Comparison of ENCODE assay signal across 1 cellular context in the genomic region with DNA sequence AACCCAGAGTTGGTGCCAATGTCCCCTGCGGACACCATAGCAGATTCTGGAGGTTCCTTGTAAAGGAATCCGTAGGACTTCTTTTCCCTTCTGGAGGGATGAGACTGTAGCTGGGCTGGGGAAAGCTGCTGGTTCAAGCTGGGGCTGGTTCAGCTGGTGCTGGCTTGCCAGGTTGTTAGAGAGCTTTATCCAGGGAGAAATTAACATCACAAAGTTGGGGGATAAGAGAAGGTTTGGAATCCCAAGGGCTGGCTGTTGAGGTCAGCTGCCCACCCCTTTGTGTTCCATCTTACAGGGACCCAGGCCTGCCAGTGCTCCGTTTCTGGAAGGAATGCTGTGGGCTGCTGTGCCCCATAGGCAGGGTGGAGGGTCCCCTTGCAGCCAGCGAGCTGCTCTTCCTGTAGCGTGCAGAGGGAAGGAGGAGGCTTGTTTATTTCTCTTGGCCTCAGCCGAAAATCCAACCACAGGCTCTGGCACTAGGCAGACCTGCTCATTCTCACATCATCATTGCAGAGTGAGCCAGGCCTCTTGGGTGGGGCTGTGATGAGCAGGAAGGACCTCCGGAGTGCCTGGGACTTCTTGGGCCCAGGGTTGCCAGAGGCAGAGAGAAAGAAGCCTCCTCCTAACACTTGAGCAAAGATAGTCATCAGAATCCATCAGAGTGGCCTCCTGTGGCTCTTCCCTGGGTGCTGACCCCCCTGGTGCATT.
TF ChIP-seq lines count a peak whose summit lies in the region.

No MANE protein-coding gene starts in this region.

TF ChIP-seq in H1, 55 proteins besides CTCF, POLR2A, EP300 and RAD21:
- TF ChIP-seq GTF2F1 (IDR thresholded peaks at IDR 0.05; ENCODE audit: borderline replicate concordance, low read depth, low read length) (no peak), MAFK (IDR thresholded peaks at IDR 0.05; ENCODE audit: low read depth, low read length) (no peak), CEBPB (IDR thresholded peaks at IDR 0.05; ENCODE audit: low read depth, low read length) (no peak), RXRA (IDR thresholded peaks at IDR 0.05; ENCODE audit: insufficient read depth, low read depth, low read length) (no peak), SP1 (IDR thresholded peaks at IDR 0.05; ENCODE audit: low read depth, low read length) (peak; percentile 56; the same call in 1 of the 2 replicates), SIRT6 (IDR thresholded peaks at IDR 0.05; ENCODE audit: low read length) (no peak), SUZ12 (IDR thresholded peaks at IDR 0.05; ENCODE audit: low read length) (no peak), CREB1 (IDR thresholded peaks at IDR 0.05) (no peak; the same call in 1 of the 2 replicates), ZNF274 (IDR thresholded peaks at IDR 0.05; ENCODE audit: borderline replicate concordance, extremely low read depth, low read length) (no peak), FOSL1 (IDR thresholded peaks at IDR 0.05; ENCODE audit: insufficient read depth, low read depth, low read length) (no peak), POU5F1 (IDR thresholded peaks at IDR 0.05; ENCODE audit: low read depth, low read length) (no peak), CBX5 (IDR thresholded peaks at IDR 0.05; ENCODE audit: low read depth, low read length) (no peak), SIX5 (IDR thresholded peaks at IDR 0.05; ENCODE audit: low read depth, low read length) (no peak), ASH2L (IDR thresholded peaks at IDR 0.05; ENCODE audit: low read length) (no peak), TAF1 (IDR thresholded peaks at IDR 0.05; ENCODE audit: low read depth, low read length) (peak; percentile 32; the same call in 1 of the 2 replicates), TBP (IDR thresholded peaks at IDR 0.05; ENCODE audit: low read depth, low read length) (0 out of 2 replicates have a peak, but pooled peaks have one; percentile 20), RFX5 (IDR thresholded peaks at IDR 0.05; ENCODE audit: borderline replicate concordance, low read depth, low read length) (no peak), ATF2 (IDR thresholded peaks at IDR 0.05; ENCODE audit: low read length) (no peak), JUN (IDR thresholded peaks at IDR 0.05; ENCODE audit: low read depth, low read length) (no peak), CBX8 (IDR thresholded peaks at IDR 0.05; ENCODE audit: borderline replicate concordance, low read depth, low read length) (no peak), HDAC2 (IDR thresholded peaks at IDR 0.05; ENCODE audit: borderline replicate concordance in 1 of 2, low read depth in 2 of 2, low read length in 2 of 2) (no peak), JUND (IDR thresholded peaks at IDR 0.05; ENCODE audit: low read length) (no peak), SAP30 (IDR thresholded peaks at IDR 0.05; ENCODE audit: insufficient read depth, insufficient replicate concordance, low read length) (no peak), RBBP5 (IDR thresholded peaks at IDR 0.05; ENCODE audit: borderline replicate concordance, low read depth, low read length) (no peak), NANOG (IDR thresholded peaks at IDR 0.05; ENCODE audit: insufficient read depth, low read depth, low read length, poor library complexity, severe bottlenecking) (peak; percentile 54), BACH1 (IDR thresholded peaks at IDR 0.05; ENCODE audit: low read length) (no peak), TAF7 (optimal IDR thresholded peaks at IDR 0.05; ENCODE audit: borderline replicate concordance, low read depth, low read length) (no peak)
- TF ChIP-seq, protein P1, sequence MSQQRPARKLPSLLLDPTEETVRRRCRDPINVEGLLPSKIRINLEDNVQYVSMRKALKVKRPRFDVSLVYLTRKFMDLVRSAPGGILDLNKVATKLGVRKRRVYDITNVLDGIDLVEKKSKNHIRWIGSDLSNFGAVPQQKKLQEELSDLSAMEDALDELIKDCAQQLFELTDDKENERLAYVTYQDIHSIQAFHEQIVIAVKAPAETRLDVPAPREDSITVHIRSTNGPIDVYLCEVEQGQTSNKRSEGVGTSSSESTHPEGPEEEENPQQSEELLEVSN (IDR thresholded peaks at IDR 0.05), result no peak
TF ChIP-seq in H1: peak in this region for 4.
